Comparison of ENCODE assay signal across 17 cellular contexts in genomic region chr11:67674442-67674871, GRCh38. TPM values are rescaled to one million over a fixed set of nuclear protein-coding genes. Genes with fewer than 3 reads are reported as not detected.
DNase-seq lines count a peak whose midpoint lies in the region; ATAC-seq and TF ChIP-seq lines count a peak whose summit lies in the region.
"Had no signal": no experiment of that assay in that cellular context is flagged by ENCODE, and none has a peak within 500 bp of the region (broad histone marks: within the 10 kb centered on the region; RNA-seq: fewer than 3 reads in every experiment).

ALDH3B2 (minus strand) TSS chr11:67674623; CDS start chr11:67666935, 7,688 bp downstream.

- TF ChIP-seq POLR2A in esophagus muscularis mucosa (IDR thresholded peaks at IDR 0.05; ENCODE audit: low read depth): no peak

- intact Hi-C loops in upper lobe of right lung (cut with DNase I): no loop called here
- intact Hi-C loops in esophagus muscularis mucosa (cut with DNase I): no loop called here

- 87% methylated on average over 8 of the region's 8 CpGs for WGBS in esophagus muscularis mucosa

- H3K4me1 ChIP-seq in upper lobe of right lung: no peaks in the 10 kb centered on the region
- no peaks in the 10 kb centered on the region for H3K4me1 ChIP-seq in esophagus muscularis mucosa
- H3K4me1 ChIP-seq: A549, tibial artery had no signal

- no peaks in the 10 kb centered on the region for H3K36me3 ChIP-seq in upper lobe of right lung
- H3K36me3 ChIP-seq in esophagus muscularis mucosa: no peaks in the 10 kb centered on the region
- H3K36me3 ChIP-seq: tibial artery had no signal

- DNase-seq in NCI-H345 (lab: John Stamatoyannopoulos, UW): peak; percentile 11
- DNase-seq in NCI-H345 treated with DMSO at 0.1 percent for 48 hours (lab: John Stamatoyannopoulos, UW; ENCODE audit: unreplicated experiment): no peak
- DNase-seq in ecto neural progenitor cell (ENCODE audit: low spot score): peak; percentile 47
- peak in 1 of 2 experiments; percentile 63 for DNase-seq in mesothelial cell of epicardium (ENCODE audit: low spot score in 2 of 2, unreplicated experiment in 2 of 2)
- DNase-seq in upper lobe of right lung: peak; percentile 76
- DNase-seq in DMS79 treated with DMSO at 0.1 percent for 48 hours (lab: John Stamatoyannopoulos, UW): no peak
- no peak for DNase-seq in esophagus muscularis mucosa (ENCODE audit: extremely low spot score)
- DNase-seq: activated CD4-positive, alpha-beta T cell treated with anti-CD3 and anti-CD28 coated beads for 48 hours; COR-L47; NCI-H146; stimulated activated CD4-positive, alpha-beta T cell treated with anti-CD3 and anti-CD28 coated beads, Interleukin-12 subunit alpha, Interleukin-12 subunit beta, amount 100 ng/mL, for 4 hours; T-cell; tibial artery had no signal

- peaks cover 3% of the 10 kb centered on the region for H3K36me3 Mint-ChIP-seq in mesothelial cell of epicardium
- H3K36me3 Mint-ChIP-seq: T-cell had no signal

- H3K27me3 ChIP-seq in upper lobe of right lung (peaks cover 5% of the 10 kb centered on the region), esophagus muscularis mucosa (peaks cover 0 to 45% (median 0%) of the 10 kb centered on the region in 4 donors)

- H3K4me1 Mint-ChIP-seq in mesothelial cell of epicardium: peaks cover 24% of the 10 kb centered on the region
- H3K4me1 Mint-ChIP-seq: activated T-helper 17 cell treated with anti-CD3 and anti-CD28 coated beads, Interleukin-2, amount 50 U/mL, for 72 hours; T-cell had no signal

- peaks cover 3% of the 10 kb centered on the region for H3K27me3 Mint-ChIP-seq in mesothelial cell of epicardium (ENCODE audit: low read depth)

- no peak within 1 kb of the TSS for H3K27ac ChIP-seq in upper lobe of right lung
- no peak within 1 kb of the TSS for H3K27ac ChIP-seq in esophagus muscularis mucosa (replicated peaks in 1 of 4)
- H3K27ac ChIP-seq: A549, tibial artery had no signal

- H3K4me3 ChIP-seq in upper lobe of right lung: no peak within 1 kb of the TSS
- H3K4me3 ChIP-seq in esophagus muscularis mucosa: no peak within 1 kb of the TSS
- H3K4me3 ChIP-seq: A549, tibial artery had no signal

- ATAC-seq in upper lobe of right lung (peak; percentile 93), HG03520 (IDR thresholded peaks at IDR 0.05; ENCODE audit: unreplicated experiment) (no peak)
- ATAC-seq: activated T-helper 17 cell treated with anti-CD3 and anti-CD28 coated beads, Interleukin-2, amount 50 U/mL, for 72 hours; left lobe of liver; T-cell had no signal

- TF ChIP-seq CTCF in mesothelial cell of epicardium (IDR thresholded peaks at IDR 0.05; ENCODE audit: unreplicated experiment): no peak
- no peak for TF ChIP-seq CTCF in upper lobe of right lung (IDR thresholded peaks at IDR 0.05)
- no peak for TF ChIP-seq CTCF in esophagus muscularis mucosa (IDR thresholded peaks at IDR 0.05)

- no peaks in the 10 kb centered on the region for H3K9me3 ChIP-seq in upper lobe of right lung
- peaks cover 0 to 7% (median 0%) of the 10 kb centered on the region in 4 donors for H3K9me3 ChIP-seq in esophagus muscularis mucosa
- H3K9me3 ChIP-seq: tibial artery had no signal

- H3K27ac Mint-ChIP-seq in mesothelial cell of epicardium: peak within 1 kb of the TSS; percentile 84
- H3K27ac Mint-ChIP-seq: activated T-helper 17 cell treated with anti-CD3 and anti-CD28 coated beads, Interleukin-2, amount 50 U/mL, for 72 hours; T-cell had no signal

- H3K4me3 Mint-ChIP-seq in mesothelial cell of epicardium: peak within 1 kb of the TSS; percentile 44
- H3K4me3 Mint-ChIP-seq: activated T-helper 17 cell treated with anti-CD3 and anti-CD28 coated beads, Interleukin-2, amount 50 U/mL, for 72 hours; T-cell had no signal

- peaks cover 11% of the 10 kb centered on the region for H3K9me3 Mint-ChIP-seq in mesothelial cell of epicardium
- H3K9me3 Mint-ChIP-seq: activated T-helper 17 cell treated with anti-CD3 and anti-CD28 coated beads, Interleukin-2, amount 50 U/mL, for 72 hours; T-cell had no signal

- no peak for TF ChIP-seq EP300 in esophagus muscularis mucosa (IDR thresholded peaks at IDR 0.05)

RNA-seq across cellular contexts. Expression of gene ALDH3B2, which starts in this region (rescaled TPM):
- total RNA-seq in mesothelial cell of epicardium: 2.5 to 3.1 TPM (median 2.7 TPM) in 3 replicates
- 1.3 TPM for total RNA-seq in upper lobe of right lung
- total RNA-seq in esophagus muscularis mucosa: not detected
- total RNA-seq: activated T-helper 17 cell treated with anti-CD3 and anti-CD28 coated beads, Interleukin-2, amount 50 U/mL, for 72 hours; left lobe of liver; T-cell had no signal

Comparison
In these comparisons a context has a peak if more than half of its experiments do, and no peak if none do; other contexts are left out.
1. DNase-seq: peak in NCI-H345 (single experiment), ecto neural progenitor cell (single experiment) and upper lobe of right lung (single experiment); none in NCI-H345 treated with DMSO at 0.1 percent for 48 hours (single experiment), DMS79 treated with DMSO at 0.1 percent for 48 hours (single experiment) and esophagus muscularis mucosa (single experiment).